ENCODE assay signal across 9 cellular contexts in genomic region chr3:168511428-168512014, GRCh38.
DNase-seq lines count a peak whose midpoint lies in the region; ATAC-seq, FAIRE-seq and TF ChIP-seq lines count a peak whose summit lies in the region.
"Had no signal": no experiment of that assay in that cellular context is flagged by ENCODE, and none has a peak within 500 bp of the region (broad histone marks: within the 10 kb centered on the region; RNA-seq: fewer than 3 reads in every experiment).

No MANE protein-coding gene starts in this region.

- DNase-seq in AML-193 (lab: John Stamatoyannopoulos, UW) = peak; percentile 19 to 35
- DNase-seq in GM18507 (ENCODE audit: extremely low spot score, insufficient read length, low read depth) = no peak
- DNase-seq in iris pigment epithelial cell (ENCODE audit: low read depth) = peak; percentile 18
- DNase-seq in activated T-helper 1 cell treated with anti-CD3 and anti-CD28 coated beads, Interleukin-12 subunit alpha, Interleukin-12 subunit beta, Interleukin-2, Interleukin-4 antibody, amounts not matched to agents 30 ng/mL and 10 ng/mL and 1 ng/mL, durations not matched to agents 14 hours and 24 hours and 36 hours (ENCODE audit: low spot score) = no peak
- DNase-seq: stimulated activated CD4-positive, alpha-beta T cell treated with anti-CD3 and anti-CD28 coated beads, Interleukin-2, amount 100 ng/mL, for 48 hours had no signal

- no peaks in the 10 kb centered on the region for H3K36me3 Mint-ChIP-seq in activated T-helper 1 cell treated with anti-CD3 and anti-CD28 coated beads, Interleukin-12 subunit alpha, Interleukin-12 subunit beta, Interleukin-2, Interleukin-4 antibody, amounts not matched to agents 30 ng/mL and 10 ng/mL and 1 ng/mL, durations not matched to agents 14 hours and 24 hours and 36 hours (ENCODE audit: low read depth)

- intact Hi-C loops in activated T-helper 1 cell treated with anti-CD3 and anti-CD28 coated beads, Interleukin-12 subunit alpha, Interleukin-12 subunit beta, Interleukin-2, Interleukin-4 antibody, amounts not matched to agents 30 ng/mL and 10 ng/mL and 1 ng/mL, durations not matched to agents 14 hours and 24 hours and 36 hours (cut with micrococcal nuclease) = no loop called here

- FAIRE-seq in GM18507 (lab: Jason Lieb, UNC) = peak; percentile 72

- H3K4me3 Mint-ChIP-seq in activated T-helper 1 cell treated with anti-CD3 and anti-CD28 coated beads, Interleukin-12 subunit alpha, Interleukin-12 subunit beta, Interleukin-2, Interleukin-4 antibody, amounts not matched to agents 30 ng/mL and 10 ng/mL and 1 ng/mL, durations not matched to agents 14 hours and 24 hours and 36 hours = no peak overlapping the region

- H3K27ac Mint-ChIP-seq in activated T-helper 1 cell treated with anti-CD3 and anti-CD28 coated beads, Interleukin-12 subunit alpha, Interleukin-12 subunit beta, Interleukin-2, Interleukin-4 antibody, amounts not matched to agents 30 ng/mL and 10 ng/mL and 1 ng/mL, durations not matched to agents 14 hours and 24 hours and 36 hours = no peak overlapping the region

- 0 out of 3 replicates have a peak, but pooled peaks have one; percentile 33 for ATAC-seq in SK-N-SH treated with all-trans-retinoic acid at 6 μM for 48 hours
- ATAC-seq in HG02623 (IDR thresholded peaks at IDR 0.05; ENCODE audit: unreplicated experiment) = no peak
- ATAC-seq in GM21737 (IDR thresholded peaks at IDR 0.05; ENCODE audit: unreplicated experiment) = no peak
- ATAC-seq in GM21423 (IDR thresholded peaks at IDR 0.05; ENCODE audit: unreplicated experiment) = no peak

- H3K4me1 Mint-ChIP-seq in activated T-helper 1 cell treated with anti-CD3 and anti-CD28 coated beads, Interleukin-12 subunit alpha, Interleukin-12 subunit beta, Interleukin-2, Interleukin-4 antibody, amounts not matched to agents 30 ng/mL and 10 ng/mL and 1 ng/mL, durations not matched to agents 14 hours and 24 hours and 36 hours (ENCODE audit: low read depth) = no peaks in the 10 kb centered on the region

- H3K27me3 Mint-ChIP-seq in activated T-helper 1 cell treated with anti-CD3 and anti-CD28 coated beads, Interleukin-12 subunit alpha, Interleukin-12 subunit beta, Interleukin-2, Interleukin-4 antibody, amounts not matched to agents 30 ng/mL and 10 ng/mL and 1 ng/mL, durations not matched to agents 14 hours and 24 hours and 36 hours (ENCODE audit: insufficient read depth) = no peaks in the 10 kb centered on the region

- H3K9me3 Mint-ChIP-seq in activated T-helper 1 cell treated with anti-CD3 and anti-CD28 coated beads, Interleukin-12 subunit alpha, Interleukin-12 subunit beta, Interleukin-2, Interleukin-4 antibody, amounts not matched to agents 30 ng/mL and 10 ng/mL and 1 ng/mL, durations not matched to agents 14 hours and 24 hours and 36 hours = no peaks in the 10 kb centered on the region

TF ChIP-seq in SK-N-SH treated with all-trans-retinoic acid at 6 μM for 48 hours, 23 proteins besides CTCF, POLR2A, EP300 and RAD21:
- TF ChIP-seq ZFP30 (CRISPR knock-in tag; IDR thresholded peaks at IDR 0.05) (no peak), GLIS3 (CRISPR knock-in tag; IDR thresholded peaks at IDR 0.05) (no peak), ESRRG (CRISPR knock-in tag; IDR thresholded peaks at IDR 0.05) (no peak), CSRNP3 (CRISPR knock-in tag; IDR thresholded peaks at IDR 0.05) (no peak), RARB (CRISPR knock-in tag; IDR thresholded peaks at IDR 0.05) (no peak), ZFP3 (CRISPR knock-in tag; IDR thresholded peaks at IDR 0.05) (no peak), PATZ1 (CRISPR knock-in tag; IDR thresholded peaks at IDR 0.05; ENCODE audit: borderline replicate concordance) (no peak), ARNTL (CRISPR knock-in tag; IDR thresholded peaks at IDR 0.05; ENCODE audit: borderline replicate concordance, low read depth) (no peak), ISL1 (CRISPR knock-in tag; IDR thresholded peaks at IDR 0.05) (no peak), SNAI2 (CRISPR knock-in tag; IDR thresholded peaks at IDR 0.05) (no peak), TCF4 (CRISPR knock-in tag; IDR thresholded peaks at IDR 0.05; ENCODE audit: borderline replicate concordance) (no peak), ZNF70 (CRISPR knock-in tag; IDR thresholded peaks at IDR 0.05) (no peak)

Comparison
In these comparisons a context has a peak if more than half of its experiments do, and no peak if none do; other contexts are left out.
1. DNase-seq: peak in AML-193 (2 of 2) and iris pigment epithelial cell (single experiment); none in GM18507 (single experiment) and activated T-helper 1 cell treated with anti-CD3 and anti-CD28 coated beads, Interleukin-12 subunit alpha, Interleukin-12 subunit beta, Interleukin-2, Interleukin-4 antibody, amounts not matched to agents 30 ng/mL and 10 ng/mL and 1 ng/mL, durations not matched to agents 14 hours and 24 hours and 36 hours (single experiment).